In the genomic region with DNA sequence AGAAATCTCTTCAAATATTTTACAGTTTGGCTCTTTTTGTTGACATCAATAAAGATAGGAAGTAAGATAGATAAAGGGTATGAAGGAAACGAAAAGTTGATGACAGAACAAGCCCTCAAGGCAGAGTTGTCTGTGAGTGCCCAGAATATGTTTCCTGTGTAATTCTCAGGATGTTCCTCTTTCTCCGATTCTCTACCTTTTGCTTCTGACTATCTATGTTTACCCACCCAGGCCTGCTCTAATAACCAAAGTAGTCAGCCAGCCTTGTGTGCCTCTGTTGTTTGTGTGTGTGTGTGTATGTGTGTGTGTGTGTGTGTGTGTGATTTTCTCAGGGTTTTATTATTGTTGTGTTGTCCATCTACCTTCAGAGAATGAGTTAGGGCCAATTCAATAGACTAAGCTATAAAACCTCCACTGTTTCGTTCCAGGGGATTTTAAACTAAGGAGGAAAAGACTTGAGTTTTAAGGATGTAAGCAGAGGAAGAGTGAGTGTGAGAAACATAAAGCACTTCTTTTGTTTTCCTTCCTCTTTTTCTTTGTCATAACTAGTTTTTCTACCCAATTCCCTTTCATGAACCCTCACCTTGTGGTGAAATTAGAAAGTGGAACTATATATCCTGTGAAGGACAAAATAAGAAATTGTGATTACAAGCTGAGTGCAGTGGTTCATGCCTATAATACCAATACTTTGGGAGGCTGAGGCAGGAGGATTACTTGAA, we compare ENCODE assay signal across 12 cellular contexts.
DNase-seq lines count a peak whose midpoint lies in the region; ATAC-seq lines count a peak whose summit lies in the region.
"Had no signal": no experiment of that assay in that cellular context is flagged by ENCODE, and none has a peak within 500 bp of the region (broad histone marks: within the 10 kb centered on the region; RNA-seq: fewer than 3 reads in every experiment).

No MANE protein-coding gene starts in this region.

- H3K9me3 Mint-ChIP-seq in memory B cell, result peaks cover 1% of the 10 kb centered on the region

- in situ Hi-C loops in KBM-7 (cut with MboI; ENCODE audit: low pct_unique_long_range_greater_than_20kb, low sequenced_read_pairs), result no loop called here
- in situ Hi-C loops in ACHN (cut with HindIII; ENCODE audit: low pct_ligation_motif_present, low pct_unique_long_range_greater_than_20kb, low sequenced_read_pairs), result no loop called here

- peak overlapping the region; percentile 95 for H3K27ac Mint-ChIP-seq in memory B cell

- peaks cover 27% of the 10 kb centered on the region for H3K4me1 Mint-ChIP-seq in memory B cell

- H3K4me3 Mint-ChIP-seq in memory B cell, result peak overlapping the region; percentile 70

- H3K36me3 Mint-ChIP-seq in memory B cell, result no peaks in the 10 kb centered on the region

- DNase-seq in KBM-7 (peak; percentile 79), memory B cell (ENCODE audit: low spot score in 2 of 2) (peak in 1 of 2 donors; percentile 11), HuH-7 (ENCODE audit: low spot score) (no peak), ACHN (no peak), A172 (ENCODE audit: low spot score) (no peak)
- no peak for DNase-seq in activated CD4-positive, alpha-beta T cell treated with anti-CD3 and anti-CD28 coated beads, Interleukin-2, amount 50 U/mL, for 1 hour
- DNase-seq: gastrocnemius medialis, RPMI8226, upper lobe of left lung had no signal

- H3K27me3 Mint-ChIP-seq in memory B cell, result no peaks in the 10 kb centered on the region

- ATAC-seq in GM18868 (IDR thresholded peaks at IDR 0.05; ENCODE audit: unreplicated experiment), result peak; percentile 90
- ATAC-seq in HG02642 (IDR thresholded peaks at IDR 0.05; ENCODE audit: poor library complexity, unreplicated experiment), result peak; percentile 76
- ATAC-seq in memory B cell (ENCODE audit: low read depth), result peak; percentile 85
- ATAC-seq: gastrocnemius medialis, K562 had no signal
